ENCODE assay signal across 23 cellular contexts in genomic region chr17:12318614-12319266, GRCh38.
"Had no signal": no experiment of that assay in that cellular context is flagged by ENCODE, and none has a peak within 500 bp of the region (broad histone marks: within the 10 kb centered on the region; RNA-seq: fewer than 3 reads in every experiment).

No MANE protein-coding gene starts in this region.

- H3K27ac ChIP-seq: breast epithelium, ovary, psoas muscle, suprapubic skin had no signal

- H3K4me1 ChIP-seq: breast epithelium, psoas muscle, suprapubic skin, upper lobe of left lung had no signal

- H3K9me3 ChIP-seq: esophagus muscularis mucosa, ovary, psoas muscle, suprapubic skin, upper lobe of left lung had no signal

- H3K36me3 ChIP-seq: breast epithelium, esophagus muscularis mucosa, ovary, suprapubic skin, upper lobe of left lung had no signal

- H3K4me3 ChIP-seq: breast epithelium, esophagus muscularis mucosa, ovary, psoas muscle, suprapubic skin, upper lobe of left lung had no signal

- H3K27me3 ChIP-seq: breast epithelium, esophagus muscularis mucosa, ovary, suprapubic skin, upper lobe of left lung had no signal

- ATAC-seq: activated CD8-positive, alpha-beta T cell treated with anti-CD3 and anti-CD28 coated beads for 36 hours; activated T-helper 17 cell treated with anti-CD3 and anti-CD28 coated beads, Interleukin-2, amount 50 U/mL, for 72 hours; left lobe of liver; natural killer cell; psoas muscle had no signal

- DNase-seq: activated CD4-positive, alpha-beta T cell treated with anti-CD3 and anti-CD28 coated beads, Interleukin-2, amount 10 ng/mL, durations not matched to agents 24 days and 14 days; activated CD4-positive, CD25-positive, alpha-beta regulatory T cell; activated CD8-positive, alpha-beta T cell treated with anti-CD3 and anti-CD28 coated beads for 36 hours; activated naive CD4-positive, alpha-beta T cell treated with Interleukin-2 at 50 U/mL for 16 hours; activated naive CD8-positive, alpha-beta T cell treated with anti-CD3 and anti-CD28 coated beads, Interleukin-2, amount 10 ng/mL, durations not matched to agents 7 days and 5 days; activated T-cell treated with anti-CD3 and anti-CD28 coated beads, Interleukin-2, amount 50 U/mL, for 1 hour; effector memory CD4-positive, alpha-beta T cell; kidney; natural killer cell; psoas muscle; right cardiac atrium; small intestine; stimulated activated CD4-positive, alpha-beta T cell treated with anti-CD3 and anti-CD28 coated beads, Interleukin-15, amount 100 ng/mL, for 24 hours; stimulated activated CD4-positive, alpha-beta T cell treated with anti-CD3 and anti-CD28 coated beads, Interleukin-2, amount 100 ng/mL, for 48 hours; T-helper 1 cell; T-helper 9 cell; upper lobe of left lung had no signal
